In the genomic region with DNA sequence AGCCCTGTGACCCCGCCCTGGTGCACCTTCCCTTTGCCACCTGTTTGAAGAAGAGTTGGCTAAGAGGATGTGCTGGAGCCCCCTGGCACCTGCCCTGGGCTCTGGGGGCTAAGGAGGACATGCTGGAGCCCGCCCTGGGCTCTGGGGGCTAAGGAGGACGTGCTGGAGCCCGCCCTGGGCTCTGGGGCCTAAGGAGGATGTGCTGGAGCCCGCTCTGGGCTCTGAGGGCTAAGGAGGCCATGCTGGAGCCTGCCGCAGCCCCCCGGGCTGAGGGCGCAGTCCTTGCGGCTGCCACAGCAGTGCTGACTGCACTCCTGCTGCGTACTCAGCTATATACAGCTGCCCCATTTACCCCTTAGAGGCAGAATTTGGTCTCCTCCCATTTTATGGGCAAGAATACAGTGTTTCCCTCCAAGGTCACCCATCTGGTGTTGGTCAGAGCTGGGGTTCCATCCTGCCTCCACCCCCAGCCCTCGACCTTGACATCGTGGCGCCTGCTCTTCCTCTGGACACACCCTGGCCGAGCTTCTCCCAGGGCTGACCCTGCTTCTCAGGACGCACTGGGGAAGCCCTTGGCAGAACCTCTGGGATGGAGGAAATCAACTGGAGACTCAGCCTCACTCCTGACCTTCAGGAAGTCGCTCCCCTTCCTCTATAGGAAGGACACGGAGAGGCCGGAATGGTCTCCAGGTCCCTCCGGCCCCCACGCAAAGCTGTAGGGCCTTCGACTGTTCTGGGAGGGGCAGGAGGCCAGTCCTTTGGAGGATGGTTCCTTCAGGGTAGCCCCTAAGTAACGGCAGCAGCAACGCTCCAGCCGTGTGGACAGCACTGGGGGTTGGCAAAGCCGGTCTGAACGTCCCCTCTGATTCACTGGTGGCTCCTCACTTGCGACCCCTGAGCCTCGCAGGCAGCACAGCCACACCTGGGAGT, we compare ENCODE assay signal across 11 cellular contexts.
"Had no signal": no experiment of that assay in that cellular context is flagged by ENCODE, and none has a peak within 500 bp of the region (broad histone marks: within the 10 kb centered on the region; RNA-seq: fewer than 3 reads in every experiment).

No MANE protein-coding gene starts in this region.

- H3K9me3 ChIP-seq: ascending aorta, ovary, transverse colon had no signal

- H3K36me3 Mint-ChIP-seq: naive thymus-derived CD4-positive, alpha-beta T cell; stimulated activated effector memory CD8-positive, alpha-beta T cell treated with anti-CD3 and anti-CD28 coated beads, Interleukin-12 subunit alpha, Interleukin-12 subunit beta, amount 100 ng/mL, for 72 hours had no signal

- DNase-seq: activated CD4-positive, alpha-beta T cell treated with anti-CD3 and anti-CD28 coated beads for 1 hour; activated CD4-positive, alpha-beta T cell treated with anti-CD3 and anti-CD28 coated beads, Interleukin-2, amount 50 U/mL, for 48 hours; activated gamma-delta T cell treated with Interleukin-2 at 50 U/mL for 16 hours; activated T-cell treated with anti-CD3 and anti-CD28 coated beads, Interleukin-2, amount 50 U/mL, for 72 hours; effector CD4-positive, alpha-beta T cell; naive thymus-derived CD4-positive, alpha-beta T cell; small intestine; transverse colon had no signal

- ATAC-seq: naive thymus-derived CD4-positive, alpha-beta T cell; stimulated activated effector memory CD8-positive, alpha-beta T cell treated with anti-CD3 and anti-CD28 coated beads, Interleukin-12 subunit alpha, Interleukin-12 subunit beta, amount 100 ng/mL, for 72 hours had no signal

- H3K27me3 ChIP-seq: ascending aorta, ovary, transverse colon had no signal

- H3K4me1 ChIP-seq: ascending aorta, transverse colon had no signal

- H3K4me3 ChIP-seq: ascending aorta, ovary, transverse colon had no signal

- H3K4me3 Mint-ChIP-seq: activated T-cell treated with anti-CD3 and anti-CD28 coated beads, Interleukin-2, amount 50 U/mL, for 72 hours; naive thymus-derived CD4-positive, alpha-beta T cell; stimulated activated effector memory CD8-positive, alpha-beta T cell treated with anti-CD3 and anti-CD28 coated beads, Interleukin-12 subunit alpha, Interleukin-12 subunit beta, amount 100 ng/mL, for 72 hours had no signal

- H3K27ac Mint-ChIP-seq: activated T-cell treated with anti-CD3 and anti-CD28 coated beads, Interleukin-2, amount 50 U/mL, for 72 hours; naive thymus-derived CD4-positive, alpha-beta T cell; stimulated activated effector memory CD8-positive, alpha-beta T cell treated with anti-CD3 and anti-CD28 coated beads, Interleukin-12 subunit alpha, Interleukin-12 subunit beta, amount 100 ng/mL, for 72 hours had no signal

- H3K27ac ChIP-seq: ascending aorta, ovary, transverse colon had no signal

- H3K36me3 ChIP-seq: ascending aorta, ovary, transverse colon had no signal
